ENCODE assay signal across 1 cellular context in the genomic region with DNA sequence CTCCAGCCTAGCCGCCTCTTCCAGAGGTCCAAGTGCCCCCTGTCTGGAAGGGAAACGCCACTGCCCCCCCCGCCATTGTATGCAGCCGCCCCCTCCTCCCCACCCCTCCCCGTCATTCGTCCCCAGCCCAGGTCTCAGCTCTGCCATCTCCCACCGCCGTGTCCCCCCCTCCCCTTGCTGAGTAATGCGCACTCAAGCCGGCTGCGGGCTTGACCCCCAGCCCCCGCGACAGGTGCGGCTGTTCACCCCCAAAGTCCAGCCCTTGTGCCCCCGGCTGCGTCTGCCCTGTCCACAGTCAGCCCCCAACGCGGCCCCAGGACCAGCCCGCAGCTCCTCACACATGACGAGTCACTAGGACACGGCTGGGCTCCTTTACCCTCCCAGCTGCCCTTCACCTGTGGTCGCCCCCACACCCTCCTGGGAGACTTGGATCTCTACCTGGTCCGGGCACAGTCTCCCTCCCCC.
TF ChIP-seq lines count a peak whose summit lies in the region.

No MANE protein-coding gene starts in this region.

TF ChIP-seq in GM23338, 12 proteins besides CTCF, POLR2A, EP300 and RAD21 (continued from another document):
- TF ChIP-seq, protein P1, sequence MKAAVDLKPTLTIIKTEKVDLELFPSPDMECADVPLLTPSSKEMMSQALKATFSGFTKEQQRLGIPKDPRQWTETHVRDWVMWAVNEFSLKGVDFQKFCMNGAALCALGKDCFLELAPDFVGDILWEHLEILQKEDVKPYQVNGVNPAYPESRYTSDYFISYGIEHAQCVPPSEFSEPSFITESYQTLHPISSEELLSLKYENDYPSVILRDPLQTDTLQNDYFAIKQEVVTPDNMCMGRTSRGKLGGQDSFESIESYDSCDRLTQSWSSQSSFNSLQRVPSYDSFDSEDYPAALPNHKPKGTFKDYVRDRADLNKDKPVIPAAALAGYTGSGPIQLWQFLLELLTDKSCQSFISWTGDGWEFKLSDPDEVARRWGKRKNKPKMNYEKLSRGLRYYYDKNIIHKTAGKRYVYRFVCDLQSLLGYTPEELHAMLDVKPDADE (IDR thresholded peaks at IDR 0.05), result no peak
TF ChIP-seq in GM23338: peak in this region for 0.
